ENCODE assay signal across 19 cellular contexts in genomic region chr15:69954726-69955125, GRCh38.
"Had no signal": no experiment of that assay in that cellular context is flagged by ENCODE, and none has a peak within 500 bp of the region (broad histone marks: within the 10 kb centered on the region; RNA-seq: fewer than 3 reads in every experiment).

No MANE protein-coding gene starts in this region.

- H3K27ac Mint-ChIP-seq: activated B cell treated with CpG ODN at 0.5 μM for 24 hours; activated CD4-positive, alpha-beta T cell treated with anti-CD3 and anti-CD28 coated beads, Interleukin-2, amount 10 ng/mL, durations not matched to agents 24 days and 14 days; activated CD8-positive, alpha-beta T cell treated with anti-CD3 and anti-CD28 coated beads for 36 hours; naive thymus-derived CD8-positive, alpha-beta T cell; stimulated activated memory B cell treated with anti-CD40 and anti-IgM and Interleukin-4, amounts not matched to agents 10 μg/mL and 1 μg/mL and 100 μg/mL, for 72 hours had no signal

- H3K4me1 Mint-ChIP-seq: activated CD4-positive, alpha-beta T cell treated with anti-CD3 and anti-CD28 coated beads, Interleukin-2, amount 10 ng/mL, durations not matched to agents 24 days and 14 days; central memory CD8-positive, alpha-beta T cell had no signal

- H3K27me3 Mint-ChIP-seq: activated B cell treated with CpG ODN at 0.5 μM for 24 hours; activated CD8-positive, alpha-beta T cell treated with anti-CD3 and anti-CD28 coated beads for 36 hours; central memory CD8-positive, alpha-beta T cell; stimulated activated memory B cell treated with anti-CD40 and anti-IgM and Interleukin-4, amounts not matched to agents 10 μg/mL and 1 μg/mL and 100 μg/mL, for 72 hours had no signal

- H3K36me3 ChIP-seq: brain microvascular endothelial cell, colonic mucosa, spleen, thyroid gland had no signal

- H3K9ac ChIP-seq: parathyroid adenoma had no signal

- ATAC-seq: activated CD8-positive, alpha-beta T cell treated with anti-CD3 and anti-CD28 coated beads for 36 hours; activated T-cell treated with anti-CD3 and anti-CD28 coated beads, Interleukin-2, amount 50 U/mL, for 4 hours; foreskin keratinocyte; naive thymus-derived CD8-positive, alpha-beta T cell; stimulated activated memory B cell treated with anti-CD40 and anti-IgM and Interleukin-4, amounts not matched to agents 10 μg/mL and 1 μg/mL and 100 μg/mL, for 72 hours had no signal

- H3K9me3 Mint-ChIP-seq: activated B cell treated with CpG ODN at 0.5 μM for 24 hours; activated CD8-positive, alpha-beta T cell treated with anti-CD3 and anti-CD28 coated beads for 36 hours; activated T-cell treated with anti-CD3 and anti-CD28 coated beads, Interleukin-2, amount 50 U/mL, for 4 hours; central memory CD8-positive, alpha-beta T cell; naive thymus-derived CD8-positive, alpha-beta T cell; stimulated activated memory B cell treated with anti-CD40 and anti-IgM and Interleukin-4, amounts not matched to agents 10 μg/mL and 1 μg/mL and 100 μg/mL, for 72 hours had no signal

- H3K27me3 ChIP-seq: colonic mucosa, hepatocyte, thyroid gland had no signal

- H3K9me3 ChIP-seq: colonic mucosa, spleen, thyroid gland had no signal

- H3K4me3 ChIP-seq: colonic mucosa, hepatocyte, spleen, thyroid gland had no signal

- H2AFZ ChIP-seq: hepatocyte, parathyroid adenoma had no signal

- H3K27ac ChIP-seq: brain microvascular endothelial cell, colonic mucosa, foreskin keratinocyte, hepatocyte, parathyroid adenoma, thyroid gland had no signal

- H3K79me2 ChIP-seq: hepatocyte, parathyroid adenoma had no signal

- H3K4me2 ChIP-seq: hepatocyte had no signal

- H3K36me3 Mint-ChIP-seq: naive thymus-derived CD8-positive, alpha-beta T cell; stimulated activated memory B cell treated with anti-CD40 and anti-IgM and Interleukin-4, amounts not matched to agents 10 μg/mL and 1 μg/mL and 100 μg/mL, for 72 hours had no signal

- H3K4me3 Mint-ChIP-seq: activated B cell treated with CpG ODN at 0.5 μM for 24 hours; activated CD4-positive, alpha-beta T cell treated with anti-CD3 and anti-CD28 coated beads, Interleukin-2, amount 10 ng/mL, durations not matched to agents 24 days and 14 days; activated CD8-positive, alpha-beta T cell treated with anti-CD3 and anti-CD28 coated beads for 36 hours; activated T-cell treated with anti-CD3 and anti-CD28 coated beads, Interleukin-2, amount 50 U/mL, for 4 hours; central memory CD8-positive, alpha-beta T cell; naive thymus-derived CD8-positive, alpha-beta T cell; stimulated activated memory B cell treated with anti-CD40 and anti-IgM and Interleukin-4, amounts not matched to agents 10 μg/mL and 1 μg/mL and 100 μg/mL, for 72 hours had no signal

- DNase-seq: activated B cell treated with CpG ODN at 0.5 μM for 24 hours; activated CD4-positive, alpha-beta T cell treated with anti-CD3 and anti-CD28 coated beads, Interleukin-2, amount 10 ng/mL, durations not matched to agents 24 days and 14 days; activated CD8-positive, alpha-beta T cell treated with anti-CD3 and anti-CD28 coated beads for 36 hours; activated effector memory CD4-positive, alpha-beta T cell treated with anti-CD3 and anti-CD28 coated beads, Interleukin-2, amount 50 U/mL, for 16 hours; activated naive CD4-positive, alpha-beta T cell treated with anti-CD3 and anti-CD28 coated beads, Interleukin-2, amount 50 U/mL, for 16 hours; activated T-cell treated with anti-CD3 and anti-CD28 coated beads, Interleukin-2, amount 50 U/mL, for 4 hours; aorta; brain microvascular endothelial cell; colonic mucosa; foreskin keratinocyte; mesendoderm; naive thymus-derived CD8-positive, alpha-beta T cell; spleen; stimulated activated CD4-positive, alpha-beta T cell treated with anti-CD3 and anti-CD28 coated beads, Interleukin-4, amount 100 ng/mL, for 4 hours; thyroid gland had no signal
